In genomic region chr22:40583058-40583741, GRCh38 we compare ENCODE assay signal across 22 cellular contexts. TPM values are rescaled to one million over a fixed set of nuclear protein-coding genes. Genes with fewer than 3 reads are reported as not detected.
DNase-seq lines count a peak whose midpoint lies in the region; ATAC-seq, FAIRE-seq and TF ChIP-seq lines count a peak whose summit lies in the region.
"Had no signal": no experiment of that assay in that cellular context is flagged by ENCODE, and none has a peak within 500 bp of the region (broad histone marks: within the 10 kb centered on the region; RNA-seq: fewer than 3 reads in every experiment).

No MANE protein-coding gene starts in this region.

- no peak for FAIRE-seq in D721Med (lab: Jason Lieb, UNC)
- FAIRE-seq: keratinocyte had no signal

- H3K4me1 Mint-ChIP-seq in activated naive CD4-positive, alpha-beta T cell treated with anti-CD3 and anti-CD28 coated beads, Interleukin-2, amount 50 U/mL, for 24 hours = peaks cover 45% of the 10 kb centered on the region
- peaks cover 16% of the 10 kb centered on the region for H3K4me1 Mint-ChIP-seq in activated T-helper 17 cell treated with anti-CD3 and anti-CD28 coated beads, Interleukin-2, amount 50 U/mL, for 72 hours
- H3K4me1 Mint-ChIP-seq in stimulated activated naive CD8-positive, alpha-beta T cell treated with anti-CD3 and anti-CD28 coated beads, Interleukin-15, amount 100 ng/mL, for 72 hours = peaks cover 46% of the 10 kb centered on the region
- H3K4me1 Mint-ChIP-seq in chondrocyte (ENCODE audit: low read depth) = peaks cover 43% of the 10 kb centered on the region

- TF ChIP-seq CTCF in chondrocyte (IDR thresholded peaks at IDR 0.05) (no peak), D721Med (IDR thresholded peaks at IDR 0.05; ENCODE audit: insufficient read depth, missing control alignments) (no peak)

- peak overlapping the region; percentile 93 for H3K27ac Mint-ChIP-seq in activated naive CD4-positive, alpha-beta T cell treated with anti-CD3 and anti-CD28 coated beads, Interleukin-2, amount 50 U/mL, for 24 hours
- peak overlapping the region; percentile 81 for H3K27ac Mint-ChIP-seq in activated T-helper 17 cell treated with anti-CD3 and anti-CD28 coated beads, Interleukin-2, amount 50 U/mL, for 72 hours
- H3K27ac Mint-ChIP-seq in stimulated activated naive CD8-positive, alpha-beta T cell treated with anti-CD3 and anti-CD28 coated beads, Interleukin-15, amount 100 ng/mL, for 72 hours = peak overlapping the region; percentile 42 to 87
- H3K27ac Mint-ChIP-seq in chondrocyte (ENCODE audit: unreplicated experiment) = no peak overlapping the region
- H3K27ac Mint-ChIP-seq: dendritic cell treated with granulocyte-macrophage colony-stimulating factor and Interleukin-4, amounts not matched to agents 40 ng/mL and 50 ng/mL, for 4 days had no signal

- ATAC-seq in HG02610 (IDR thresholded peaks at IDR 0.05; ENCODE audit: unreplicated experiment) = peak; percentile 74
- ATAC-seq in activated T-helper 17 cell treated with anti-CD3 and anti-CD28 coated beads, Interleukin-2, amount 50 U/mL, for 72 hours (replicated peaks) = peak; percentile 82
- ATAC-seq in stimulated activated naive CD8-positive, alpha-beta T cell treated with anti-CD3 and anti-CD28 coated beads, Interleukin-15, amount 100 ng/mL, for 72 hours = peak; percentile 85
- ATAC-seq: HCT116, right lobe of liver, SK-N-SH treated with all-trans-retinoic acid at 6 μM for 48 hours had no signal

- H3K9me3 Mint-ChIP-seq in activated naive CD4-positive, alpha-beta T cell treated with anti-CD3 and anti-CD28 coated beads, Interleukin-2, amount 50 U/mL, for 24 hours = no peaks in the 10 kb centered on the region
- H3K9me3 Mint-ChIP-seq in activated T-helper 17 cell treated with anti-CD3 and anti-CD28 coated beads, Interleukin-2, amount 50 U/mL, for 72 hours = no peaks in the 10 kb centered on the region
- peaks cover 0 to 5% of the 10 kb centered on the region in 2 donors for H3K9me3 Mint-ChIP-seq in stimulated activated naive CD8-positive, alpha-beta T cell treated with anti-CD3 and anti-CD28 coated beads, Interleukin-15, amount 100 ng/mL, for 72 hours
- H3K9me3 Mint-ChIP-seq in chondrocyte (ENCODE audit: low read depth) = peaks cover 2% of the 10 kb centered on the region
- H3K9me3 Mint-ChIP-seq: dendritic cell treated with granulocyte-macrophage colony-stimulating factor and Interleukin-4, amounts not matched to agents 40 ng/mL and 50 ng/mL, for 4 days had no signal

- peaks cover 14% of the 10 kb centered on the region for H3K36me3 Mint-ChIP-seq in activated naive CD4-positive, alpha-beta T cell treated with anti-CD3 and anti-CD28 coated beads, Interleukin-2, amount 50 U/mL, for 24 hours
- peaks cover 37% of the 10 kb centered on the region for H3K36me3 Mint-ChIP-seq in activated T-helper 17 cell treated with anti-CD3 and anti-CD28 coated beads, Interleukin-2, amount 50 U/mL, for 72 hours (ENCODE audit: low read depth)
- H3K36me3 Mint-ChIP-seq in chondrocyte (ENCODE audit: low read depth) = peaks cover 2% of the 10 kb centered on the region

- DNase-seq in activated naive CD4-positive, alpha-beta T cell treated with anti-CD3 and anti-CD28 coated beads, Interleukin-2, amount 50 U/mL, for 16 hours = no peak
- DNase-seq in stimulated activated naive CD8-positive, alpha-beta T cell treated with anti-CD3 and anti-CD28 coated beads, Interleukin-15, amount 100 ng/mL, for 72 hours = peak in 1 of 2 donors; percentile 1
- no peak for DNase-seq in chondrocyte (ENCODE audit: low spot score)
- no peak for DNase-seq in D721Med (ENCODE audit: insufficient read length, low spot score)
- DNase-seq in ureter (ENCODE audit: low spot score) = no peak
- DNase-seq: head of caudate nucleus; KG1; mesenchymal stem cell; NCI-H1417; NCI-H446 treated with DMSO at 0.1 percent for 48 hours; nucleus accumbens; OCI-M1; right lobe of liver; stimulated activated CD4-positive, alpha-beta T cell treated with anti-CD3 and anti-CD28 coated beads, Interleukin-2, amount 100 ng/mL, for 24 hours; transverse colon had no signal

- H3K4me3 Mint-ChIP-seq in activated naive CD4-positive, alpha-beta T cell treated with anti-CD3 and anti-CD28 coated beads, Interleukin-2, amount 50 U/mL, for 24 hours = peak overlapping the region; percentile 42
- peak overlapping the region; percentile 19 for H3K4me3 Mint-ChIP-seq in activated T-helper 17 cell treated with anti-CD3 and anti-CD28 coated beads, Interleukin-2, amount 50 U/mL, for 72 hours
- peak overlapping the region; percentile 41 to 65 for H3K4me3 Mint-ChIP-seq in stimulated activated naive CD8-positive, alpha-beta T cell treated with anti-CD3 and anti-CD28 coated beads, Interleukin-15, amount 100 ng/mL, for 72 hours
- H3K4me3 Mint-ChIP-seq in chondrocyte (ENCODE audit: unreplicated experiment) = no peak overlapping the region
- H3K4me3 Mint-ChIP-seq: dendritic cell treated with granulocyte-macrophage colony-stimulating factor and Interleukin-4, amounts not matched to agents 40 ng/mL and 50 ng/mL, for 4 days had no signal

- H3K27me3 Mint-ChIP-seq in activated naive CD4-positive, alpha-beta T cell treated with anti-CD3 and anti-CD28 coated beads, Interleukin-2, amount 50 U/mL, for 24 hours = no peaks in the 10 kb centered on the region
- H3K27me3 Mint-ChIP-seq in activated T-helper 17 cell treated with anti-CD3 and anti-CD28 coated beads, Interleukin-2, amount 50 U/mL, for 72 hours = no peaks in the 10 kb centered on the region
- H3K27me3 Mint-ChIP-seq in stimulated activated naive CD8-positive, alpha-beta T cell treated with anti-CD3 and anti-CD28 coated beads, Interleukin-15, amount 100 ng/mL, for 72 hours = no peaks in the 10 kb centered on the region
- H3K27me3 Mint-ChIP-seq in chondrocyte (ENCODE audit: low read depth) = no peaks in the 10 kb centered on the region
- H3K27me3 Mint-ChIP-seq: dendritic cell treated with granulocyte-macrophage colony-stimulating factor and Interleukin-4, amounts not matched to agents 40 ng/mL and 50 ng/mL, for 4 days had no signal

RNA-seq across cellular contexts. Expression of gene MRTFA, which starts 53.3 kb away (rescaled TPM):
- 10 to 100 TPM; 38.5 to 57.4 TPM for total RNA-seq in activated T-helper 17 cell treated with anti-CD3 and anti-CD28 coated beads, Interleukin-2, amount 50 U/mL, for 72 hours
- 58.2 to 69.8 TPM (median 65.3 TPM) in 3 replicates for total RNA-seq in chondrocyte
- total RNA-seq in ureter = 64.2 TPM
